In the genomic region with DNA sequence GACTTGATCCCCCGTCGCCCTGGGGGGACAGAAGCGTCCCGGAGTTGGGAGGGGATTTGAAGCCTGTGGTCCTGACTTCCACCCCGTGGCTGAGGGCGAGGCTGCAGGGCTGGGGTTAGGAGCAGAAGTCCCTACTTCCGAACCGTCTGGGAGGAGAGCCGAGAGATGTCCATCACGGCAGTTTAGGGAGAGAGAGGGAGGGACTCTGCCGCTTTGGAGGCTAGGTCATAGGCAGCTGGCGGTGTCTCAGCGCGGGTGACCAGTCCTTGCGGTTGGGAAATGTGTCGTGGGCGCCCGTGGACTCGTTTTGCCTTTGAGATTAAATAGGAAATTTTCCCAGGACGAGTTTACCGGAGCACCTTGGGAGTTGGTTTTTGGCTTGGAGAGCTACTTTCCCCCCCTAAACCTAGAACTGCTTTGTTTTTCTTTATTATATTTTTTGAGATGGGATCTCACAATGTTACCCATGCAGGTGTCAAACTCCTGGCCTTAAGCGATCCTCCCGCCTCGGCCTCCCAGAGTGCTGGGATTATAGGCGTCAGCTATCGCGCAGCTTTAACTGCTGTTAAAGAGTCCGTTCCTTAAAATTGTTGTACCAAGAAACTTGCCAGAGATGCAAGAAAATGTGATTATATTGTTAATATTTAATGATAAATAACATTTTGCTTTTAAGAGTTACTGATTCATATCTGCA, we compare ENCODE assay signal across 8 cellular contexts. TPM values are rescaled to one million over a fixed set of nuclear protein-coding genes. Genes with fewer than 3 reads are reported as not detected.
A peak's percentile ranks its signal among the peaks of the same experiment; 100 is the strongest.
DNase-seq lines count a peak whose midpoint lies in the region; ATAC-seq and TF ChIP-seq lines count a peak whose summit lies in the region.
"Not testable (repeated sequence)": the region's sequence is repeated elsewhere in the genome, so short reads cannot be mapped to it uniquely, and the experiment has no call there.

No MANE protein-coding gene starts in this region.

- H3K9me3 Mint-ChIP-seq in Calu3 (ENCODE audit: low read depth, unreplicated experiment); GM23338; T-helper 1 cell treated with Interleukin-12 subunit alpha and Interleukin-12 subunit beta and Interleukin-4 antibody, amounts not matched to agents 30 μg/mL and 1 μg/mL, for 36 hours: not testable (repeated sequence)
- H3K9me3 Mint-ChIP-seq in glutamatergic neuron (ENCODE audit: unreplicated experiment): peaks cover 14% of the 10 kb centered on the region

- TF ChIP-seq CTCF in Calu3 (IDR thresholded peaks at IDR 0.05; ENCODE audit: unreplicated experiment); GM23338 (conservative IDR thresholded peaks at IDR 0.05; ENCODE audit: low read depth in 2 of 2); body of pancreas (IDR thresholded peaks at IDR 0.05); glutamatergic neuron (IDR thresholded peaks at IDR 0.05; ENCODE audit: partially characterized antibody, unreplicated experiment): not testable (repeated sequence)

- H3K4me3 Mint-ChIP-seq in Calu3 (ENCODE audit: low read depth, unreplicated experiment): peak overlapping the region; percentile 96
- H3K4me3 Mint-ChIP-seq in GM23338: peak overlapping the region; percentile 96
- peak overlapping the region; percentile 96 for H3K4me3 Mint-ChIP-seq in T-helper 1 cell treated with Interleukin-12 subunit alpha and Interleukin-12 subunit beta and Interleukin-4 antibody, amounts not matched to agents 30 μg/mL and 1 μg/mL, for 36 hours
- peak overlapping the region; percentile 83 for H3K4me3 Mint-ChIP-seq in glutamatergic neuron (ENCODE audit: unreplicated experiment)

- 7 to 17% methylated on average over 10 to 28 of the region's 28 CpGs for WGBS in body of pancreas, 2 donors

- H3K36me3 ChIP-seq in GM23338 (ENCODE audit: insufficient read depth); body of pancreas (replicated peaks in 1 of 2; ENCODE audit: insufficient read depth in 1 of 2, low read depth in 2 of 2); muscle layer of colon (ENCODE audit: insufficient read depth, low read length): not testable (repeated sequence)

- H3K4me1 ChIP-seq in GM23338 (ENCODE audit: insufficient read depth): not testable (repeated sequence)
- peaks cover 19% of the 10 kb centered on the region for H3K4me1 ChIP-seq in body of pancreas
- peaks cover 14% of the 10 kb centered on the region for H3K4me1 ChIP-seq in muscle layer of colon (ENCODE audit: insufficient read depth, low read length)

- not testable (repeated sequence) for TF ChIP-seq POLR2A in body of pancreas (IDR thresholded peaks at IDR 0.05)

- H2AFZ ChIP-seq in GM23338: 0 out of 2 replicates have a peak overlapping the region, but pooled peaks have one; percentile 83

- peaks cover 22% of the 10 kb centered on the region for H4K20me1 ChIP-seq in GM23338 (replicated peaks; ENCODE audit: insufficient read depth)

- H3K27me3 ChIP-seq in GM23338 (ENCODE audit: insufficient read depth); body of pancreas; muscle layer of colon (ENCODE audit: control insufficient read depth in 1 of 2, insufficient read depth in 2 of 2, low read length in 2 of 2): not testable (repeated sequence)

- H3K36me3 Mint-ChIP-seq in Calu3 (ENCODE audit: insufficient read depth, unreplicated experiment): peaks cover 29% of the 10 kb centered on the region
- not testable (repeated sequence) for H3K36me3 Mint-ChIP-seq in GM23338 (ENCODE audit: low read depth); T-helper 1 cell treated with Interleukin-12 subunit alpha and Interleukin-12 subunit beta and Interleukin-4 antibody, amounts not matched to agents 30 μg/mL and 1 μg/mL, for 36 hours (ENCODE audit: low read depth); glutamatergic neuron (ENCODE audit: unreplicated experiment)

- ATAC-seq in GM23338 (peak; percentile 55), body of pancreas (peak; percentile 60)

- H3K27me3 Mint-ChIP-seq in Calu3 (ENCODE audit: unreplicated experiment); T-helper 1 cell treated with Interleukin-12 subunit alpha and Interleukin-12 subunit beta and Interleukin-4 antibody, amounts not matched to agents 30 μg/mL and 1 μg/mL, for 36 hours (ENCODE audit: low read depth); glutamatergic neuron (ENCODE audit: unreplicated experiment): not testable (repeated sequence)
- peaks cover 20% of the 10 kb centered on the region for H3K27me3 Mint-ChIP-seq in GM23338 (ENCODE audit: insufficient read depth, low read depth, poor library complexity)

- H3K27ac Mint-ChIP-seq in Calu3 (ENCODE audit: unreplicated experiment) (peak overlapping the region; percentile 98), GM23338 (peak overlapping the region; percentile 99), glutamatergic neuron (ENCODE audit: unreplicated experiment) (peak overlapping the region; percentile 90)
- H3K27ac Mint-ChIP-seq in T-helper 1 cell treated with Interleukin-12 subunit alpha and Interleukin-12 subunit beta and Interleukin-4 antibody, amounts not matched to agents 30 μg/mL and 1 μg/mL, for 36 hours: peak overlapping the region; percentile 85

- H3K4me2 ChIP-seq in GM23338: peak overlapping the region; percentile 91

- intact Hi-C loops in Calu3 (cut with micrococcal nuclease; ENCODE audit: unreplicated experiment); body of pancreas (cut with DNase I): not testable (repeated sequence)

- not testable (repeated sequence) for H3K4me1 Mint-ChIP-seq in Calu3 (ENCODE audit: low read depth, unreplicated experiment); GM23338; glutamatergic neuron (ENCODE audit: low read depth, unreplicated experiment)
- H3K4me1 Mint-ChIP-seq in T-helper 1 cell treated with Interleukin-12 subunit alpha and Interleukin-12 subunit beta and Interleukin-4 antibody, amounts not matched to agents 30 μg/mL and 1 μg/mL, for 36 hours (ENCODE audit: low read depth): peaks cover 18% of the 10 kb centered on the region

- DNase-seq in Calu3: peak; percentile 21
- peak; percentile 68 for DNase-seq in GM23338 (ENCODE audit: low spot score)
- peak; percentile 48 for DNase-seq in Kasumi-1 (lab: John Stamatoyannopoulos, UW)
- peak; percentile 56 to 68 (median 62) for DNase-seq in body of pancreas
- DNase-seq in glutamatergic neuron: peak; percentile 59

- H3K9me2 ChIP-seq in GM23338 (ENCODE audit: insufficient read depth): not testable (repeated sequence)

- peak overlapping the region; percentile 73 for H3K9ac ChIP-seq in muscle layer of colon (ENCODE audit: low read length)

- H3K4me3 ChIP-seq in GM23338 (peak overlapping the region; percentile 99), body of pancreas (peak overlapping the region; percentile 49 to 79), muscle layer of colon (ENCODE audit: low read depth in 1 of 2, low read length in 2 of 2) (peak overlapping the region; percentile 83 to 89)

- CTCF ChIA-PET in Calu3 (lab: Charles Lee): not testable (repeated sequence)

- BruUV-seq in Calu3 (replicated peaks; lab: Mats Ljungman, UMichigan): not testable (repeated sequence)

- H3K27ac ChIP-seq in GM23338 (ENCODE audit: low read depth) (peak overlapping the region; percentile 99), body of pancreas (peak overlapping the region; percentile 96 to 100 (median 96)), muscle layer of colon (ENCODE audit: low read depth, low read length) (peak overlapping the region; percentile 97), temporal lobe (ENCODE audit: low read depth, low read length) (peak overlapping the region; percentile 97)

- peaks cover 16% of the 10 kb centered on the region for H3F3A ChIP-seq in GM23338 (replicated peaks; ENCODE audit: low read depth)

- not testable (repeated sequence) for H3K9me3 ChIP-seq in body of pancreas; muscle layer of colon (ENCODE audit: low read length)

- peaks cover 60% of the 10 kb centered on the region for H3K79me2 ChIP-seq in GM23338 (replicated peaks; ENCODE audit: insufficient read depth)

RNA-seq across cellular contexts. Expression of a gene that starts 26.6 kb away (rescaled TPM):
- total RNA-seq in Calu3 (2022) (4.3 and 5.5 TPM in 2 replicates), body of pancreas (10 to 100 TPM in 1 of 2 donors, 1 to 10 TPM in 1; 5.7 to 16.5 TPM), glutamatergic neuron (ENCODE audit: unreplicated experiment) (48.5 TPM), temporal lobe (39.1 TPM)
- total RNA-seq in GM23338 (2014; rRNA removed; shearing (Covaris generic)): 19.8 and 21.0 TPM in 2 replicates
- polyA plus RNA-seq in GM23338 (2016; fragmentation: Nextera tagmentation; extraction: Ambion mirVana): 3.7 and 3.8 TPM in 2 replicates

Comparison
In these comparisons a context has a peak if more than half of its experiments do, and no peak if none do; other contexts are left out.
1. Peak in every context shown above with its lines: DNase-seq, ATAC-seq, H3K4me3 ChIP-seq and H3K27ac ChIP-seq.